In genomic region chr3:128489860-128490649, GRCh38 we compare ENCODE assay signal across 9 cellular contexts. TPM values are rescaled to one million over a fixed set of nuclear protein-coding genes. Genes with fewer than 3 reads are reported as not detected.
A peak's percentile ranks its signal among the peaks of the same experiment; 100 is the strongest.
DNase-seq lines count a peak whose midpoint lies in the region; ATAC-seq and TF ChIP-seq lines count a peak whose summit lies in the region.
"Had no signal": no experiment of that assay in that cellular context is flagged by ENCODE, and none has a peak within 500 bp of the region (broad histone marks: within the 10 kb centered on the region; RNA-seq: fewer than 3 reads in every experiment).

No MANE protein-coding gene starts in this region.

- peaks cover 99% of the 10 kb centered on the region for H3K27me3 ChIP-seq in hepatocyte

- peaks cover 25% of the 10 kb centered on the region for H3K27me3 Mint-ChIP-seq in activated naive CD8-positive, alpha-beta T cell

- H2AFZ ChIP-seq in hepatocyte, result peak overlapping the region; percentile 61

- in situ Hi-C loops in KBM-7 (cut with MboI; ENCODE audit: low pct_unique_long_range_greater_than_20kb, low sequenced_read_pairs), result loop anchor here (10.0 kb wide), 1 partner anchor 55 kb away; no protein-coding TSS in a partner anchor

- H3K36me3 ChIP-seq in hepatocyte (replicated peaks; ENCODE audit: insufficient read depth, low read depth), result no peaks in the 10 kb centered on the region

- peak overlapping the region; percentile 95 for H3K4me2 ChIP-seq in hepatocyte

- peaks cover 45% of the 10 kb centered on the region for H3K4me1 ChIP-seq in hepatocyte (ENCODE audit: insufficient read depth)

- peak; percentile 24 for TF ChIP-seq CTCF in hepatocyte (IDR thresholded peaks at IDR 0.05; ENCODE audit: poor library complexity)

- peak; percentile 50 for DNase-seq in COLO668 (lab: John Stamatoyannopoulos, UW; ENCODE audit: unreplicated experiment)
- DNase-seq in KBM-7, result peak; percentile 62
- peak; percentile 57 for DNase-seq in hepatocyte (ENCODE audit: low spot score)
- DNase-seq in skeletal muscle cell (ENCODE audit: low read depth), result no peak
- no peak for DNase-seq in cerebellum (ENCODE audit: low spot score)

- peak overlapping the region; percentile 27 for H3K4me3 ChIP-seq in hepatocyte
- peak overlapping the region; percentile 45 for H3K4me3 ChIP-seq in skeletal muscle cell (ENCODE audit: low read depth, low read length)

- H3K4me1 Mint-ChIP-seq in activated naive CD8-positive, alpha-beta T cell (ENCODE audit: low read depth), result peaks cover 35% of the 10 kb centered on the region

- no peak overlapping the region for H3K27ac ChIP-seq in hepatocyte

- 2% methylated on average over 69 of the region's 69 CpGs for WGBS in hepatocyte (ENCODE audit: low lambda C conversion rate, missing lambda C conversion rate)

- H3K9me3 ChIP-seq in hepatocyte (ENCODE audit: low read depth), result no peaks in the 10 kb centered on the region

- no peak overlapping the region for H3K27ac Mint-ChIP-seq in activated naive CD8-positive, alpha-beta T cell

- H3K4me3 Mint-ChIP-seq in activated naive CD8-positive, alpha-beta T cell, result peak overlapping the region; percentile 80

- no peaks in the 10 kb centered on the region for H3K9me3 Mint-ChIP-seq in activated naive CD8-positive, alpha-beta T cell (ENCODE audit: low read depth)

- ATAC-seq in GM18861 (IDR thresholded peaks at IDR 0.05; ENCODE audit: unreplicated experiment) (no peak), GM18519 (IDR thresholded peaks at IDR 0.05; ENCODE audit: low FRiP score, unreplicated experiment) (no peak)

- no peaks in the 10 kb centered on the region for H3K36me3 Mint-ChIP-seq in activated naive CD8-positive, alpha-beta T cell

- no peaks in the 10 kb centered on the region for H4K20me1 ChIP-seq in hepatocyte (ENCODE audit: insufficient read depth, poor library complexity, severe bottlenecking)

- H3K79me2 ChIP-seq in hepatocyte, result no peaks in the 10 kb centered on the region

- no peaks in the 10 kb centered on the region for H3K9me2 ChIP-seq in hepatocyte (replicated peaks; ENCODE audit: insufficient read depth)

RNA-seq across cellular contexts. Expression of gene GATA2, which starts 2.9 kb away (rescaled TPM):
- total RNA-seq in hepatocyte, result 0.88 and 2.6 TPM in 2 replicates
- 2.4 and 3.5 TPM in 2 replicates for polyA plus RNA-seq in hepatocyte
- 2.0 TPM for total RNA-seq in cerebellum

RNA-seq across cellular contexts. Expression of gene DNAJB8, which starts 23.4 kb away (rescaled TPM):
- not detected in 2 replicates for total RNA-seq in hepatocyte
- not detected in 2 replicates for polyA plus RNA-seq in hepatocyte
- total RNA-seq in cerebellum, result not detected
- total RNA-seq: NCI-H460 had no signal

Comparison
In these comparisons a context has a peak if more than half of its experiments do, and no peak if none do; other contexts are left out.
1. DNase-seq: peak in COLO668 (single experiment), KBM-7 (single experiment) and hepatocyte (single experiment); none in skeletal muscle cell (single experiment) and cerebellum (single experiment).